Comparison of ENCODE assay signal across 13 cellular contexts in the genomic region with DNA sequence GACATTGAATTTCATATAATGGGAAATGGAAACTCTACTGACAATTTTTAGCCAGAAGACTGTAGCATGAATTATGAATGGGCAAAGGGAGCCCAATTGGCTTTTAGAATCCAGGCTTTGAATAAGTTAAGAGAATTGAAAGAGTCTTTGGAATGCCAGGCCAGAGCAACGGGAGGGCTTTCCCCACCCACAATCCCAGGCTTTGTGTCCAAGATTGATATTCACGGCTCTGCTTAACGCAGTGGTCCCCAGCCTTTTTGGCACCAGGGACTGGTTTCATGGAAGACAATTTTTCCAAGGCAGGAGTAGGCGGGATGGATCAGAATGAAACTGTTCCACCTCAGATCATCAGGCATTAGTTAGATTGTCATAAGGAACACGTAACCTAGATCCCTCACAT.
"Had no signal": no experiment of that assay in that cellular context is flagged by ENCODE, and none has a peak within 500 bp of the region (broad histone marks: within the 10 kb centered on the region; RNA-seq: fewer than 3 reads in every experiment).

No MANE protein-coding gene starts in this region.

- H3K27me3 Mint-ChIP-seq: activated T-helper 17 cell treated with anti-CD3 and anti-CD28 coated beads, Interleukin-2, amount 50 U/mL, for 72 hours; stimulated activated memory B cell treated with anti-CD40 and anti-IgM and Interleukin-4, amounts not matched to agents 10 μg/mL and 1 μg/mL and 100 μg/mL, for 72 hours had no signal

- DNase-seq: activated CD4-positive, alpha-beta T cell treated with anti-CD3 and anti-CD28 coated beads, Interleukin-2, amount 50 U/mL, for 4 hours; activated naive CD4-positive, alpha-beta T cell treated with Interleukin-2 at 50 U/mL for 16 hours; activated T-cell treated with anti-CD3 and anti-CD28 coated beads for 4 hours; effector CD4-positive, alpha-beta T cell; foreskin keratinocyte; glutamatergic neuron; immature natural killer cell had no signal

- H3K27ac ChIP-seq: foreskin keratinocyte, parathyroid adenoma had no signal

- H3K9ac ChIP-seq: parathyroid adenoma had no signal

- H3K4me1 ChIP-seq: foreskin keratinocyte, parathyroid adenoma had no signal

- ATAC-seq: activated CD4-positive, CD25-positive, alpha-beta regulatory T cell treated with anti-CD3 and anti-CD28 coated beads, Interleukin-2, amount 50 U/mL, for 24 hours; activated T-helper 17 cell treated with anti-CD3 and anti-CD28 coated beads, Interleukin-2, amount 50 U/mL, for 72 hours; foreskin keratinocyte; stimulated activated memory B cell treated with anti-CD40 and anti-IgM and Interleukin-4, amounts not matched to agents 10 μg/mL and 1 μg/mL and 100 μg/mL, for 72 hours had no signal

- H3K27me3 ChIP-seq: foreskin keratinocyte had no signal

- H3K9me3 Mint-ChIP-seq: activated T-helper 17 cell treated with anti-CD3 and anti-CD28 coated beads, Interleukin-2, amount 50 U/mL, for 72 hours; nephron; stimulated activated memory B cell treated with anti-CD40 and anti-IgM and Interleukin-4, amounts not matched to agents 10 μg/mL and 1 μg/mL and 100 μg/mL, for 72 hours had no signal

- H3K36me3 Mint-ChIP-seq: immature natural killer cell; stimulated activated memory B cell treated with anti-CD40 and anti-IgM and Interleukin-4, amounts not matched to agents 10 μg/mL and 1 μg/mL and 100 μg/mL, for 72 hours had no signal

- H2AFZ ChIP-seq: parathyroid adenoma had no signal

- FAIRE-seq: bronchial epithelial cell had no signal

- H3K4me1 Mint-ChIP-seq: activated T-helper 17 cell treated with anti-CD3 and anti-CD28 coated beads, Interleukin-2, amount 50 U/mL, for 72 hours; immature natural killer cell had no signal

- H3K27ac Mint-ChIP-seq: activated T-helper 17 cell treated with anti-CD3 and anti-CD28 coated beads, Interleukin-2, amount 50 U/mL, for 72 hours; immature natural killer cell; stimulated activated memory B cell treated with anti-CD40 and anti-IgM and Interleukin-4, amounts not matched to agents 10 μg/mL and 1 μg/mL and 100 μg/mL, for 72 hours had no signal

- H3K4me3 Mint-ChIP-seq: activated T-helper 17 cell treated with anti-CD3 and anti-CD28 coated beads, Interleukin-2, amount 50 U/mL, for 72 hours; immature natural killer cell; nephron; stimulated activated memory B cell treated with anti-CD40 and anti-IgM and Interleukin-4, amounts not matched to agents 10 μg/mL and 1 μg/mL and 100 μg/mL, for 72 hours had no signal
